Comparison of ENCODE assay signal across 8 cellular contexts in the genomic region with DNA sequence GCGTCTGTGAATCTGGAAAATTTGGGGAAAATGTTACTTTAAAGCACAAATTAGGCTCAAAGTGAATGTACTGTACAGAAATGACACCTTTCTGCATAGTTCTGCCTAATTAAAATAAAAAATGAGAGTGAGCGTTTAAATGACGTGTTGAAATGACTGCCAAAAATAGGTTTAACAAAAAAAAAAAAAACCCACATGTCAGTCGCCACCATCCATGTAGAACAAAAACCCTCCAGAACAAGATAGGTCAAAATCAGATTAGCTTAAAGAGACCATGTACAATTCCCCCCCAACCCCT. TPM values are rescaled to one million over a fixed set of nuclear protein-coding genes. Genes with fewer than 3 reads are reported as not detected.
A peak's percentile ranks its signal among the peaks of the same experiment; 100 is the strongest.
DNase-seq lines count a peak whose midpoint lies in the region; ATAC-seq and TF ChIP-seq lines count a peak whose summit lies in the region.

No MANE protein-coding gene starts in this region.

- peaks cover 8% of the 10 kb centered on the region for H3F3A ChIP-seq in PC-3 (ENCODE audit: low read length, unreplicated experiment)

- H3K27ac ChIP-seq in PC-3 (ENCODE audit: low read length) (peak overlapping the region; percentile 56), esophagus muscularis mucosa (replicated peaks in 1 of 4) (peak overlapping the region; percentile 89 to 93 (median 90))

- 0% methylated on average over 4 of the region's 4 CpGs for WGBS in esophagus muscularis mucosa

- POLR2A ChIA-PET in PC-3 (lab: Charles Lee; ENCODE audit: unreplicated experiment) = interaction anchor here (0.5 kb wide), 1 partner anchor 1682 kb away, joined by 4 read pairs; no protein-coding TSS in a partner anchor

- H3K27me3 ChIP-seq in PC-3 (ENCODE audit: low read length) (no peaks in the 10 kb centered on the region), esophagus muscularis mucosa (no peaks in the 10 kb centered on the region)

- peaks cover 54% of the 10 kb centered on the region for H3K79me2 ChIP-seq in PC-3 (ENCODE audit: low read length)

- TF ChIP-seq CTCF in GM12864 (IDR thresholded peaks at IDR 0.05; ENCODE audit: low read depth, low read length, missing control alignments) (no peak), PC-3 (conservative IDR thresholded peaks at IDR 0.05; ENCODE audit: low read depth, low read length) (no peak), esophagus muscularis mucosa (IDR thresholded peaks at IDR 0.05) (no peak), retinal pigment epithelial cell (conservative IDR thresholded peaks at IDR 0.05; ENCODE audit: low read depth, low read length) (no peak)

- BruUV-seq in PC-3 (replicated peaks; lab: Mats Ljungman, UMichigan) = no TSS peak

- DNase-seq in GM12864 (ENCODE audit: low read depth) (no peak), PC-3 (no peak), esophagus muscularis mucosa (ENCODE audit: extremely low spot score) (no peak), retinal pigment epithelial cell (ENCODE audit: low read depth) (no peak), ecto neural progenitor cell (ENCODE audit: low spot score) (no peak), NCI-H2196 treated with DMSO at 0.1 percent for 48 hours (lab: John Stamatoyannopoulos, UW; ENCODE audit: unreplicated experiment) (no peak), HUDEP-2 (lab: John Stamatoyannopoulos, UW; ENCODE audit: unreplicated experiment in 76 of 76) (no peak)
- no peak for DNase-seq in activated CD8-positive, alpha-beta memory T cell treated with anti-CD3 and anti-CD28 coated beads for 24 hours

- H3K9me3 ChIP-seq in PC-3 (ENCODE audit: low read length) (no peaks in the 10 kb centered on the region), esophagus muscularis mucosa (no peaks in the 10 kb centered on the region)

- peak overlapping the region; percentile 91 for H2AFZ ChIP-seq in PC-3 (ENCODE audit: low read length)

- peak overlapping the region; percentile 88 for H3K4me2 ChIP-seq in PC-3 (ENCODE audit: low read length)

- peaks cover 47% of the 10 kb centered on the region for H4K20me1 ChIP-seq in PC-3 (ENCODE audit: low read length)

- peak overlapping the region; percentile 82 for H3K9ac ChIP-seq in PC-3 (ENCODE audit: low read length)

- intact Hi-C loops in PC-3 (cut with micrococcal nuclease) (loop anchor here (2.0 to 5.0 kb wide), 3 partner anchors 72 to 280 kb away; partner anchors contain the start of gene LIN9), esophagus muscularis mucosa (cut with DNase I) (no loop called here)

- H3K9me2 ChIP-seq in PC-3 (replicated peaks; ENCODE audit: low read length) = no peaks in the 10 kb centered on the region

- ATAC-seq in PC-3 = no peak

- no peak for TF ChIP-seq POLR2A in esophagus muscularis mucosa (IDR thresholded peaks at IDR 0.05; ENCODE audit: low read depth)

- TF ChIP-seq EP300 in esophagus muscularis mucosa (IDR thresholded peaks at IDR 0.05) = no peak

- H3K4me1 ChIP-seq in PC-3 (ENCODE audit: insufficient read depth, low read length) (peaks cover 35% of the 10 kb centered on the region), esophagus muscularis mucosa (peaks cover 48 to 55% (median 52%) of the 10 kb centered on the region in 4 donors)

- CTCF ChIA-PET in PC-3 (lab: Charles Lee) = interaction anchor here (0.7 to 1.4 kb wide), 3 partner anchors 73 to 206 kb away, joined by 3 to 4 read pairs (median 3); no protein-coding TSS in a partner anchor

- H3K4me3 ChIP-seq in GM12864 (ENCODE audit: low read depth, low read length) (peak overlapping the region; percentile 75), PC-3 (ENCODE audit: low read length) (peak overlapping the region; percentile 79), esophagus muscularis mucosa (peak overlapping the region; percentile 70 to 90 (median 82)), retinal pigment epithelial cell (ENCODE audit: low read length) (peak overlapping the region; percentile 80)

- peaks cover 5% of the 10 kb centered on the region; the same call in 1 of the 2 replicates for H3K36me3 ChIP-seq in PC-3 (ENCODE audit: low read depth, low read length)
- H3K36me3 ChIP-seq in esophagus muscularis mucosa = peaks cover 0 to 2% (median under 1%) of the 10 kb centered on the region in 4 donors

RNA-seq across cellular contexts. Expression of gene PARP1, which starts 0.7 kb away (rescaled TPM):
- total RNA-seq in PC-3 (2014; rRNA removed) (536 and 538 TPM in 2 replicates), esophagus muscularis mucosa (100 to 1,000 TPM; 103 to 136 (median 108) TPM)
